In the genomic region with DNA sequence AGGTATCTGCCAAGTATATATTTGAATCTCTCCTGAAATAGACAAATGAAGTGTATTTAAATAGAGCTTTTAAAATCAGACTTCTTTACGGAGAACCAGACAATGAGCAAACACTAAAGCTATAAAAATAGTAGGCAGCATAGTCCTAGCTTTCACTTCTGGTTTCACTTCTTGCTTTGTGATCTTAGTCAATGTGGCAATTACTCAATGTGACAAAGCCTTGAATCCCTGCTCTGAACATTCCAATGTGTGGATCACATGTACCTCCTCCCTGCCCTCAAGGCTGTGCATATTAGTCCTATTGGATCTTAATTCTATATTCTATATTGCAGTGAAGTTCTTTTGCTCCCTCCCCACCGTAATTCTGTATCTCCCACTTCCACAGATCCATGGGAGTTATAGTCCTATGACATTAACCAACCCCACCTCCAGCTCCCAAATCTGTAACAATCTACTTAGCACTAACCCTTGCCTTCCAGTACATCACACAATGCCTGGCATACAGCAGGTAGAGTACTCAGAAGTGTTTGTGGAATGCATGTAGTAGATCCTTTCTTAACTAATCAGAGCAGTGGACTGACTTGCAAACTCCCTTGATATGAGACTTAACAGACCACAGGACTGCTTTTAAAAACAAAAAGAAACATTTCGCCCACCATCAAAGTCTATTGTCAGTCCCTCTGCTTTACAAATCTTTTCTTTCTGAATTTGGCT, we compare ENCODE assay signal across 8 cellular contexts. TPM values are rescaled to one million over a fixed set of nuclear protein-coding genes. Genes with fewer than 3 reads are reported as not detected.
DNase-seq lines count a peak whose midpoint lies in the region; ATAC-seq and TF ChIP-seq lines count a peak whose summit lies in the region.

No MANE protein-coding gene starts in this region.

- H3K36me3 Mint-ChIP-seq in activated CD4-positive, alpha-beta T cell treated with anti-CD3 and anti-CD28 coated beads for 36 hours (ENCODE audit: low read depth) = no peaks in the 10 kb centered on the region

- no peak overlapping the region for H3K27ac Mint-ChIP-seq in activated CD4-positive, alpha-beta T cell treated with anti-CD3 and anti-CD28 coated beads for 36 hours

- H3K27me3 Mint-ChIP-seq in activated CD4-positive, alpha-beta T cell treated with anti-CD3 and anti-CD28 coated beads for 36 hours = peaks cover 4% of the 10 kb centered on the region

- intact Hi-C loops in activated CD4-positive, alpha-beta T cell treated with anti-CD3 and anti-CD28 coated beads for 36 hours (cut with DNase I, micrococcal nuclease) = no loop called here
- intact Hi-C loops in dorsolateral prefrontal cortex (cut with DNase I) = no loop called here

- peak; percentile 68 for ATAC-seq in activated CD4-positive, alpha-beta T cell treated with anti-CD3 and anti-CD28 coated beads for 36 hours
- ATAC-seq in HG02798 (IDR thresholded peaks at IDR 0.05; ENCODE audit: poor library complexity, unreplicated experiment) (peak; percentile 82), omental fat pad (ENCODE audit: low FRiP score) (peak; percentile 41)

- TF ChIP-seq CTCF in dorsolateral prefrontal cortex (IDR thresholded peaks at IDR 0.05 in 54 of 56, conservative IDR thresholded peaks at IDR 0.05 in 2 of 56; ENCODE audit: low read depth in 1 of 56, partially characterized antibody in 56 of 56) (no peak), omental fat pad (IDR thresholded peaks at IDR 0.05) (no peak)

- POLR2A ChIA-PET in activated CD4-positive, alpha-beta T cell treated with anti-CD3 and anti-CD28 coated beads for 36 hours (lab: Charles Lee) = no interaction called here

- CTCF ChIA-PET in activated CD4-positive, alpha-beta T cell treated with anti-CD3 and anti-CD28 coated beads for 36 hours (lab: Charles Lee) = interaction anchor here (0.5 to 1.4 kb wide), 3 partner anchors 10 to 126 kb away, joined by 3 to 4 read pairs (median 3); no protein-coding TSS in a partner anchor

- peak overlapping the region in 33 of 59 donors; percentile 0 to 72 (median 43) for H3K27ac ChIP-seq in dorsolateral prefrontal cortex

- peaks cover 21% of the 10 kb centered on the region for H3K4me1 Mint-ChIP-seq in activated CD4-positive, alpha-beta T cell treated with anti-CD3 and anti-CD28 coated beads for 36 hours

- no peaks in the 10 kb centered on the region for H3K9me3 Mint-ChIP-seq in activated CD4-positive, alpha-beta T cell treated with anti-CD3 and anti-CD28 coated beads for 36 hours (ENCODE audit: low read depth)

- H3K27me3 ChIP-seq in dorsolateral prefrontal cortex = no peaks in the 10 kb centered on the region

- H3K4me3 ChIP-seq in dorsolateral prefrontal cortex = peak overlapping the region in 5 of 59 donors; percentile 4 to 19 (median 14)

- DNase-seq in activated CD4-positive, alpha-beta T cell treated with anti-CD3 and anti-CD28 coated beads for 36 hours = no peak
- no peak for DNase-seq in activated CD4-positive, alpha-beta T cell treated with anti-CD3 and anti-CD28 coated beads, Interleukin-2, amount 50 U/mL, for 1 hour
- peak; percentile 1 for DNase-seq in NCI-H69 (lab: John Stamatoyannopoulos, UW)
- no peak for DNase-seq in dorsolateral prefrontal cortex
- no peak for DNase-seq in omental fat pad (ENCODE audit: low spot score)
- DNase-seq in cerebellar nuclear complex (lab: John Stamatoyannopoulos, UW) = no peak
- no peak for DNase-seq in activated naive CD4-positive, alpha-beta T cell (lab: John Stamatoyannopoulos, UW)

- H3K4me3 Mint-ChIP-seq in activated CD4-positive, alpha-beta T cell treated with anti-CD3 and anti-CD28 coated beads for 36 hours = no peak overlapping the region

RNA-seq across cellular contexts. Expression of gene CP, which starts 24.3 kb away (rescaled TPM):
- total RNA-seq in activated CD4-positive, alpha-beta T cell treated with anti-CD3 and anti-CD28 coated beads for 36 hours = not detected
- total RNA-seq in dorsolateral prefrontal cortex = 100 to 1,000 TPM in 3 of 120 experiments, 10 to 100 TPM in 105, 1 to 10 TPM in 12; 1.5 to 121 (median 30.7) TPM
- 10 to 100 TPM in 2 of 4 donors, 1 to 10 TPM in 1, under 1 TPM in 1; 0.95 to 24.3 (median 9.3) TPM for total RNA-seq in omental fat pad
